Comparison of ENCODE assay signal across 13 cellular contexts in the genomic region with DNA sequence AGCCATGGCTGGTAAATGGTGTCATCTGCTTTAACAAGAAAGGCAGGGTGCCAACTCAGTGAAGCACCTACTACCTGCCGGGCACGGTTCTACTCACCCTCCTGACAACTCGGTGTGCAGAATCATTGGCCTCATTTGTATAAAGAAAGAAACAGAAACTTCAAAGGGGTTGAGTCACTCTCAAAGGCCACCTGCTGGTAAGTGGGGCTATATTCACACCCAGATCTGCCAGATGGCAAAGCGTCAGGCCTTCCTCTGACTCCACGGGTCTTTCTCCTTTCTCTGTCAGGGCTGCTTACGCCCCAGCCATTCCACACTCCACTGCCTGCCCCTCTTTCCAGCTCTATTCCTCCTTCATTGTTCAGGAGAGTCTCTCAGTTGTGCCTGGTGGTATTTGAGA.
DNase-seq lines count a peak whose midpoint lies in the region; ATAC-seq, FAIRE-seq and TF ChIP-seq lines count a peak whose summit lies in the region.
"Had no signal": no experiment of that assay in that cellular context is flagged by ENCODE, and none has a peak within 500 bp of the region (broad histone marks: within the 10 kb centered on the region; RNA-seq: fewer than 3 reads in every experiment).

No MANE protein-coding gene starts in this region.

- no peak overlapping the region for H3K27ac ChIP-seq in AG04450 (ENCODE audit: low read depth, low read length)
- H3K27ac ChIP-seq in HEK293 (ENCODE audit: extremely low read depth, low read depth, low read length) = no peak overlapping the region
- H3K27ac ChIP-seq in OCI-LY1 (ENCODE audit: low read depth, low read length, poor library complexity, severe bottlenecking) = no peak overlapping the region
- no peak overlapping the region for H3K27ac ChIP-seq in keratinocyte (ENCODE audit: control insufficient read depth, insufficient read depth, low read length)
- H3K27ac ChIP-seq: heart left ventricle had no signal

- H3K9me3 ChIP-seq in AG04450 (ENCODE audit: control insufficient read depth, insufficient read depth, low read length) = no peaks in the 10 kb centered on the region
- no peaks in the 10 kb centered on the region for H3K9me3 ChIP-seq in HEK293 (ENCODE audit: control insufficient read depth, insufficient read depth, low read depth, low read length)
- no peaks in the 10 kb centered on the region for H3K9me3 ChIP-seq in OCI-LY1 (ENCODE audit: low read length)
- H3K9me3 ChIP-seq in keratinocyte (ENCODE audit: control insufficient read depth, low read depth, low read length) = no peaks in the 10 kb centered on the region
- H3K9me3 ChIP-seq: heart left ventricle had no signal

- H3K79me2 ChIP-seq in OCI-LY1 (ENCODE audit: insufficient read depth, low read length) (no peaks in the 10 kb centered on the region), keratinocyte (ENCODE audit: control insufficient read depth, insufficient read depth, low read length) (no peaks in the 10 kb centered on the region)

- FAIRE-seq in keratinocyte (lab: Jason Lieb, UNC) = peak; percentile 5
- FAIRE-seq: H54 had no signal

- H3K36me3 ChIP-seq in HEK293 (ENCODE audit: control insufficient read depth in 2 of 2, insufficient read depth in 1 of 2, low read length in 2 of 2) (no peaks in the 10 kb centered on the region), OCI-LY1 (ENCODE audit: insufficient read depth, low read length) (no peaks in the 10 kb centered on the region), keratinocyte (ENCODE audit: control insufficient read depth in 2 of 2, extremely low read depth in 1 of 2, insufficient read depth in 2 of 2, low read length in 2 of 2) (no peaks in the 10 kb centered on the region)
- H3K36me3 ChIP-seq: heart left ventricle had no signal

- dilution Hi-C loops in keratinocyte (cut with MboI; ENCODE audit: extremely low pct_ligation_motif_present, low sequenced_read_pairs) = no loop called here

- H3K9ac ChIP-seq in OCI-LY1 (ENCODE audit: low read length) = no peak overlapping the region
- H3K9ac ChIP-seq in keratinocyte (ENCODE audit: control insufficient read depth, extremely low read depth, insufficient read depth, low read length) = no peak overlapping the region

- H3F3A ChIP-seq in OCI-LY1 (ENCODE audit: insufficient read depth, low read length) = no peaks in the 10 kb centered on the region

- TF ChIP-seq CTCF in AG04450 (IDR thresholded peaks at IDR 0.05; ENCODE audit: low read depth, low read length) (peak; percentile 18), HEK293 (tag by site-specific recombination; IDR thresholded peaks at IDR 0.05) (no peak), OCI-LY1 (IDR thresholded peaks at IDR 0.05; ENCODE audit: low read length) (peak; percentile 27; the same call in 1 of the 2 replicates), keratinocyte (optimal IDR thresholded peaks at IDR 0.05 in 1 of 3, IDR thresholded peaks at IDR 0.05 in 1 of 3, conservative IDR thresholded peaks at IDR 0.05 in 1 of 3; ENCODE audit: extremely low read depth in 1 of 3, insufficient read depth in 2 of 3, low read length in 3 of 3) (peak; percentile 49 to 57 (median 50))

- H3K9me2 ChIP-seq in OCI-LY1 (ENCODE audit: low read depth, low read length) = no peaks in the 10 kb centered on the region

- H2AFZ ChIP-seq in OCI-LY1 (ENCODE audit: low read length) (no peak overlapping the region), keratinocyte (ENCODE audit: control insufficient read depth, low read length) (no peak overlapping the region)

- DNase-seq in AG04450 (ENCODE audit: low read depth, low spot score) (no peak), keratinocyte (ENCODE audit: low read depth, low spot score) (no peak), NCI-H2227 (lab: John Stamatoyannopoulos, UW; ENCODE audit: unreplicated experiment) (no peak), DMS79 (lab: John Stamatoyannopoulos, UW) (no peak)
- DNase-seq: cerebellar nuclear complex; heart left ventricle; naive thymus-derived CD4-positive, alpha-beta T cell; stimulated activated CD4-positive, alpha-beta T cell treated with anti-CD3 and anti-CD28 coated beads, Interleukin-2, amount 100 ng/mL, for 24 hours had no signal

- H3K4me3 ChIP-seq in AG04450 (ENCODE audit: low read depth, low read length) = no peak overlapping the region
- H3K4me3 ChIP-seq in HEK293 (ENCODE audit: low read depth, low read length) = no peak overlapping the region
- H3K4me3 ChIP-seq in OCI-LY1 (ENCODE audit: low read depth, low read length, poor library complexity, severe bottlenecking) = no peak overlapping the region
- no peak overlapping the region for H3K4me3 ChIP-seq in keratinocyte (ENCODE audit: control insufficient read depth in 2 of 3, extremely low read depth in 1 of 3, insufficient read depth in 2 of 3, low read depth in 1 of 3, low read length in 3 of 3)
- H3K4me3 ChIP-seq: heart left ventricle had no signal

- H4K20me1 ChIP-seq in OCI-LY1 (ENCODE audit: insufficient read depth, low read length) = no peaks in the 10 kb centered on the region
- no peaks in the 10 kb centered on the region for H4K20me1 ChIP-seq in keratinocyte (ENCODE audit: control insufficient read depth, extremely low read depth, insufficient read depth, low read length)

- no peaks in the 10 kb centered on the region for H3K9me1 ChIP-seq in keratinocyte (ENCODE audit: control insufficient read depth, extremely low read depth, insufficient read depth, low read length)

- ATAC-seq in GM21381 (IDR thresholded peaks at IDR 0.05; ENCODE audit: unreplicated experiment) (no peak), HG03108 (IDR thresholded peaks at IDR 0.05; ENCODE audit: unreplicated experiment) (no peak)
- ATAC-seq: heart left ventricle; naive thymus-derived CD4-positive, alpha-beta T cell had no signal

- H3K27me3 ChIP-seq in AG04450 (ENCODE audit: control insufficient read depth, insufficient read depth, low read length) (peaks cover 2% of the 10 kb centered on the region), OCI-LY1 (ENCODE audit: insufficient read depth, low read length) (no peaks in the 10 kb centered on the region), keratinocyte (ENCODE audit: control insufficient read depth, extremely low read depth, insufficient read depth, low read length) (no peaks in the 10 kb centered on the region)
- H3K27me3 ChIP-seq: heart left ventricle had no signal

- CTCF ChIA-PET in AG04450 (lab: Charles Lee) = no interaction called here
- CTCF ChIA-PET in HEK293 (lab: Yijun Ruan, JAX) = interaction anchor here (0.5 to 0.6 kb wide), 2 partner anchors 11 to 1266 kb away, joined by 3 read pairs; no protein-coding TSS in a partner anchor

- no peaks in the 10 kb centered on the region for H3K4me1 ChIP-seq in HEK293 (ENCODE audit: control insufficient read depth, insufficient read depth, low read length)
- H3K4me1 ChIP-seq in OCI-LY1 (ENCODE audit: insufficient read depth, low read length, severe bottlenecking) = no peaks in the 10 kb centered on the region
- H3K4me1 ChIP-seq in keratinocyte (ENCODE audit: control insufficient read depth, extremely low read depth, insufficient read depth, low read length) = no peaks in the 10 kb centered on the region
- H3K4me1 ChIP-seq: heart left ventricle had no signal

- H3K4me2 ChIP-seq in OCI-LY1 (ENCODE audit: low read length) = no peak overlapping the region
- no peak overlapping the region for H3K4me2 ChIP-seq in keratinocyte (ENCODE audit: control insufficient read depth, extremely low read depth, insufficient read depth, low read depth, low read length)

- POLR2A ChIA-PET in AG04450 (lab: Yijun Ruan, JAX) (no interaction called here), HEK293 (lab: Yijun Ruan, JAX) (interaction anchor here (0.6 kb wide), 1 partner anchor 13 kb away, joined by 4 read pairs; no protein-coding TSS in a partner anchor)

TF ChIP-seq in HEK293, 187 proteins besides CTCF, POLR2A, EP300 and RAD21 (continues in another document):
- no peak for TF ChIP-seq ZBTB7A (tag by site-specific recombination; IDR thresholded peaks at IDR 0.05; ENCODE audit: low read depth)
- peak; percentile 77 for TF ChIP-seq ZIC2 (tag by site-specific recombination; IDR thresholded peaks at IDR 0.05)
- no peak for TF ChIP-seq KLF10 (tag by site-specific recombination; IDR thresholded peaks at IDR 0.05)
- no peak for TF ChIP-seq ZFP69B (tag by site-specific recombination; IDR thresholded peaks at IDR 0.05)
- TF ChIP-seq, protein P1, sequence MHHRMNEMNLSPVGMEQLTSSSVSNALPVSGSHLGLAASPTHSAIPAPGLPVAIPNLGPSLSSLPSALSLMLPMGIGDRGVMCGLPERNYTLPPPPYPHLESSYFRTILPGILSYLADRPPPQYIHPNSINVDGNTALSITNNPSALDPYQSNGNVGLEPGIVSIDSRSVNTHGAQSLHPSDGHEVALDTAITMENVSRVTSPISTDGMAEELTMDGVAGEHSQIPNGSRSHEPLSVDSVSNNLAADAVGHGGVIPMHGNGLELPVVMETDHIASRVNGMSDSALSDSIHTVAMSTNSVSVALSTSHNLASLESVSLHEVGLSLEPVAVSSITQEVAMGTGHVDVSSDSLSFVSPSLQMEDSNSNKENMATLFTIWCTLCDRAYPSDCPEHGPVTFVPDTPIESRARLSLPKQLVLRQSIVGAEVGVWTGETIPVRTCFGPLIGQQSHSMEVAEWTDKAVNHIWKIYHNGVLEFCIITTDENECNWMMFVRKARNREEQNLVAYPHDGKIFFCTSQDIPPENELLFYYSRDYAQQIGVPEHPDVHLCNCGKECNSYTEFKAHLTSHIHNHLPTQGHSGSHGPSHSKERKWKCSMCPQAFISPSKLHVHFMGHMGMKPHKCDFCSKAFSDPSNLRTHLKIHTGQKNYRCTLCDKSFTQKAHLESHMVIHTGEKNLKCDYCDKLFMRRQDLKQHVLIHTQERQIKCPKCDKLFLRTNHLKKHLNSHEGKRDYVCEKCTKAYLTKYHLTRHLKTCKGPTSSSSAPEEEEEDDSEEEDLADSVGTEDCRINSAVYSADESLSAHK (tag by site-specific recombination; IDR thresholded peaks at IDR 0.05) = no peak
- TF ChIP-seq, protein P2, sequence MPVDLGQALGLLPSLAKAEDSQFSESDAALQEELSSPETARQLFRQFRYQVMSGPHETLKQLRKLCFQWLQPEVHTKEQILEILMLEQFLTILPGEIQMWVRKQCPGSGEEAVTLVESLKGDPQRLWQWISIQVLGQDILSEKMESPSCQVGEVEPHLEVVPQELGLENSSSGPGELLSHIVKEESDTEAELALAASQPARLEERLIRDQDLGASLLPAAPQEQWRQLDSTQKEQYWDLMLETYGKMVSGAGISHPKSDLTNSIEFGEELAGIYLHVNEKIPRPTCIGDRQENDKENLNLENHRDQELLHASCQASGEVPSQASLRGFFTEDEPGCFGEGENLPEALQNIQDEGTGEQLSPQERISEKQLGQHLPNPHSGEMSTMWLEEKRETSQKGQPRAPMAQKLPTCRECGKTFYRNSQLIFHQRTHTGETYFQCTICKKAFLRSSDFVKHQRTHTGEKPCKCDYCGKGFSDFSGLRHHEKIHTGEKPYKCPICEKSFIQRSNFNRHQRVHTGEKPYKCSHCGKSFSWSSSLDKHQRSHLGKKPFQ (tag by site-specific recombination; IDR thresholded peaks at IDR 0.05) = peak; percentile 74
